ENCODE assay signal across 10 cellular contexts in the genomic region with DNA sequence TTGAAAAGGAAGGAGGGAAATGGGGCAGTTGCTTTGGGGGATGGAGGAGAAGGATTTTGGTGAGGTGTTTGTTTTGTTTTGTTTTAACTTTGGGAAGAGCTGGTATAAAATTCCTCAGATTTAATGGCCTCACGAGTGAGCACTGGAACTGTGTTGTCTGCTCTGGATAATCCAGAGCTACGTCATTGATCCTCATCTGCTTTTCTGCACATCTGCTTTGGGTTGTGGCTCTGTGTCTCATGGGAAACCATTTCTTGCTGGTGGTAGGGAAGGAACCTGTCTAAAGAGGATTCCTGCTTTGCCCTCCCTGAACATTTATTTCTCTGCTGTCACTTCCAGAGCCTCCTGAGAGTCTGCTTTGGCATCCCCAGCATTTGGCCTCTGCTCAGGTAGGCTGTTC. TPM values are rescaled to one million over a fixed set of nuclear protein-coding genes. Genes with fewer than 3 reads are reported as not detected.
A peak's percentile ranks its signal among the peaks of the same experiment; 100 is the strongest.
DNase-seq lines count a peak whose midpoint lies in the region; ATAC-seq and TF ChIP-seq lines count a peak whose summit lies in the region.
"Had no signal": no experiment of that assay in that cellular context is flagged by ENCODE, and none has a peak within 500 bp of the region (broad histone marks: within the 10 kb centered on the region; RNA-seq: fewer than 3 reads in every experiment).

No MANE protein-coding gene starts in this region.

- peak overlapping the region; percentile 88; the same call in 1 of the 2 replicates for H3K4me3 ChIP-seq in Karpas-422 (ENCODE audit: low read length)
- H3K4me3 ChIP-seq in effector memory CD4-positive, alpha-beta T cell (ENCODE audit: insufficient read depth, low read depth, low read length, poor library complexity, severe bottlenecking), result peak overlapping the region; percentile 68
- no peak overlapping the region for H3K4me3 ChIP-seq in mesendoderm (ENCODE audit: low read length)

- no peak overlapping the region for H3K18ac ChIP-seq in mesendoderm (ENCODE audit: low read length)

- no peak overlapping the region for H2BK120ac ChIP-seq in mesendoderm (ENCODE audit: low read depth, low read length)

- peaks cover 44% of the 10 kb centered on the region for H3K4me1 Mint-ChIP-seq in nephron progenitor cell

- H3K9me3 ChIP-seq in Karpas-422 (ENCODE audit: low read length), result no peaks in the 10 kb centered on the region
- H3K9me3 ChIP-seq in effector memory CD4-positive, alpha-beta T cell (ENCODE audit: control insufficient read depth, low read length), result no peaks in the 10 kb centered on the region

- DNase-seq in AG20443 (ENCODE audit: low spot score), result peak; percentile 42
- no peak for DNase-seq in Karpas-422
- DNase-seq in effector memory CD4-positive, alpha-beta T cell, result no peak
- no peak for DNase-seq in nephron progenitor cell
- no peak for DNase-seq in NCI-H1092 treated with DMSO at 0.1 percent for 48 hours (lab: John Stamatoyannopoulos, UW)
- DNase-seq in mesendoderm, result no peak
- DNase-seq: EL, erythroblast had no signal

- peaks cover 20% of the 10 kb centered on the region for H3K79me1 ChIP-seq in mesendoderm (ENCODE audit: low read length)

- H4K8ac ChIP-seq in mesendoderm (ENCODE audit: low read depth, low read length), result no peak overlapping the region

- peaks cover 70% of the 10 kb centered on the region for H3K4me1 ChIP-seq in Karpas-422 (ENCODE audit: low read length)
- peaks cover 51% of the 10 kb centered on the region for H3K4me1 ChIP-seq in effector memory CD4-positive, alpha-beta T cell (ENCODE audit: control insufficient read depth, insufficient read depth, low read length, poor library complexity, severe bottlenecking)
- H3K4me1 ChIP-seq in mesendoderm (ENCODE audit: control insufficient read depth, low read depth, low read length), result peaks cover 2% of the 10 kb centered on the region

- H4K20me1 ChIP-seq in Karpas-422 (ENCODE audit: insufficient read depth, low read depth, low read length), result peaks cover 26% of the 10 kb centered on the region

- H3K27me3 ChIP-seq in Karpas-422 (ENCODE audit: low read length), result no peaks in the 10 kb centered on the region
- H3K27me3 ChIP-seq in effector memory CD4-positive, alpha-beta T cell (replicated peaks; ENCODE audit: control insufficient read depth, insufficient read depth, low read length, poor library complexity, severe bottlenecking), result no peaks in the 10 kb centered on the region
- H3K27me3 ChIP-seq in mesendoderm (ENCODE audit: insufficient read depth, low read length, poor library complexity), result no peaks in the 10 kb centered on the region

- ATAC-seq in GM19035 (IDR thresholded peaks at IDR 0.05; ENCODE audit: unreplicated experiment) (no peak), esophagus mucosa (no peak)

- H3K36me3 Mint-ChIP-seq in nephron progenitor cell (ENCODE audit: low read depth), result no peaks in the 10 kb centered on the region

- H2AK5ac ChIP-seq in mesendoderm (ENCODE audit: low read length), result no peak overlapping the region

- H3K9ac ChIP-seq in Karpas-422 (ENCODE audit: low read length), result peak overlapping the region; percentile 83
- no peak overlapping the region for H3K9ac ChIP-seq in mesendoderm (ENCODE audit: low read length)

- no peak overlapping the region for H3K27ac ChIP-seq in Karpas-422 (ENCODE audit: low read length)
- H3K27ac ChIP-seq in effector memory CD4-positive, alpha-beta T cell (ENCODE audit: insufficient read depth, low read length, poor library complexity, severe bottlenecking), result peak overlapping the region; percentile 88
- no peak overlapping the region for H3K27ac ChIP-seq in mesendoderm (ENCODE audit: low read depth, low read length)

- H3K23ac ChIP-seq in mesendoderm (ENCODE audit: low read length), result no peak overlapping the region

- H2AFZ ChIP-seq in Karpas-422 (ENCODE audit: low read length), result no peak overlapping the region

- H2BK5ac ChIP-seq in mesendoderm (ENCODE audit: low read length), result no peak overlapping the region

- H3K27me3 Mint-ChIP-seq in nephron progenitor cell (ENCODE audit: low read depth, poor library complexity), result peaks cover 25% of the 10 kb centered on the region

- no CpG with 5 or more reads among the region's 2 CpGs for WGBS in mesendoderm (ENCODE audit: extremely low coverage, insufficient coverage, low lambda C conversion rate)

- H3K9me3 Mint-ChIP-seq in nephron progenitor cell, result no peaks in the 10 kb centered on the region

- no peak overlapping the region for H2BK15ac ChIP-seq in mesendoderm (replicated peaks; ENCODE audit: low read depth)

- no peaks in the 10 kb centered on the region for H3K36me3 ChIP-seq in Karpas-422 (ENCODE audit: insufficient read depth, low read length)
- no peaks in the 10 kb centered on the region for H3K36me3 ChIP-seq in effector memory CD4-positive, alpha-beta T cell (ENCODE audit: control insufficient read depth, insufficient read depth, low read length)
- no peaks in the 10 kb centered on the region for H3K36me3 ChIP-seq in mesendoderm (ENCODE audit: control insufficient read depth, insufficient read depth, low read length)

- H3K27ac Mint-ChIP-seq in nephron progenitor cell, result no peak overlapping the region

- no peak overlapping the region for H3K56ac ChIP-seq in mesendoderm (ENCODE audit: low read length)

- H3K9me2 ChIP-seq in Karpas-422 (replicated peaks; ENCODE audit: insufficient read depth, low read length), result no peaks in the 10 kb centered on the region

- H3K4me2 ChIP-seq in Karpas-422 (ENCODE audit: low read depth, low read length, poor library complexity, severe bottlenecking) (peak overlapping the region; percentile 90), mesendoderm (ENCODE audit: low read length) (no peak overlapping the region)

- no peak for TF ChIP-seq CTCF in nephron progenitor cell (IDR thresholded peaks at IDR 0.05)

- H3K79me2 ChIP-seq in Karpas-422 (ENCODE audit: low read length), result peaks cover 75% of the 10 kb centered on the region
- H3K79me2 ChIP-seq in mesendoderm (ENCODE audit: control insufficient read depth, insufficient read depth, low read length), result peaks cover 22% of the 10 kb centered on the region

- H3K4me3 Mint-ChIP-seq in nephron progenitor cell, result peak overlapping the region; percentile 26

- no peak overlapping the region for H4K5ac ChIP-seq in mesendoderm (ENCODE audit: low read length)

- no peak overlapping the region for H3K4ac ChIP-seq in mesendoderm (ENCODE audit: low read depth, low read length)

RNA-seq across cellular contexts. Expression of a gene that starts 3.1 kb away (rescaled TPM):
- total RNA-seq in Karpas-422 (2014; rRNA removed; shearing (Covaris generic); ENCODE audit: low replicate concordance), result 20.5 and 26.5 TPM in 2 replicates
- 4.5 TPM for polyA plus RNA-seq in mesendoderm (2013, experiment 1 of 2)
- polyA plus RNA-seq in mesendoderm (2013, experiment 2 of 2), result 4.4 TPM
- total RNA-seq in esophagus mucosa, result 33.0 TPM
